In the genomic region with DNA sequence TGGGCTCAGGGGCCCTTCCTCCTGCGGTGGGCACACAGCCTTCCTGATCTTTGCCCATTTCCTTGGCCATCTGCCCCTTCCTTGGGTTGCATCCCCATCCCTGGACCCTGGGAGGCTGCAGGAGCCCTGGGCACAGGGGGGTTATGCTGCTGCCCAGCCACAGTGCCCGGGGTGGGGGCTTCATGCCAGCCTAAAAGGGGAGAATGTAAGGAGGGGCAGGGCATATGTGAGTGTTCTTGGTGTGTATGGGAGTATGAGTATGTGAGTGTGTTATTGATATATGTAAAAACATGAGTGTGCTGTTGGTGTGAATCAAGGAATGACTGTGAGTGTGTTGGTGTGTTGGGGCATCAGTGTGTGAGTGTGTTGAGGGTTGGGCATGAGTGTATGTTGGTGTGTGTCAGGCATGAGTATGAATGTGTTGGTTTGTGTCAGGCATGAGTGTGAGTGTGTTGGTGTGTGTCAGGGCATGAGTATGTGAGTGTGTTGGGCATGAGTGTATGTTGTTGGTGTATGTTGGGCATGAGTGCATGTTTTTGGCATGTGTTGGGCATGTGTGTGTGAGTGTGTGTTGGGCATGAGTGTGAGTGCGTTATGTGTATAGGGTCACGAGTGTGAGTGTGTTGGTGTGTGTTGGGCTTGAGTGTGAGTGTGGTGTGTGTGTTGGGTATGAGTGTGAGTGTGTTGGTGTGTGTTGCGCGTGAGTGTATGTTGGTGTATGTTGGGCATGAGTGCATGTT, we compare ENCODE assay signal across 1 cellular context.
TF ChIP-seq lines count a peak whose summit lies in the region.

No MANE protein-coding gene starts in this region.

TF ChIP-seq in H1, 55 proteins besides CTCF, POLR2A, EP300 and RAD21:
- TF ChIP-seq SIN3A (conservative IDR thresholded peaks at IDR 0.05 in 1 of 2, IDR thresholded peaks at IDR 0.05 in 1 of 2; ENCODE audit: low read depth in 1 of 2, low read length in 2 of 2) (no peak), POU5F1 (IDR thresholded peaks at IDR 0.05; ENCODE audit: low read depth, low read length) (no peak), BRCA1 (IDR thresholded peaks at IDR 0.05; ENCODE audit: low read depth, low read length) (no peak), CHD2 (IDR thresholded peaks at IDR 0.05; ENCODE audit: low read length) (no peak), JUN (IDR thresholded peaks at IDR 0.05; ENCODE audit: low read depth, low read length) (no peak), RBBP5 (IDR thresholded peaks at IDR 0.05; ENCODE audit: borderline replicate concordance, low read depth, low read length) (no peak), KDM5A (IDR thresholded peaks at IDR 0.05; ENCODE audit: low read length) (no peak), TBP (IDR thresholded peaks at IDR 0.05; ENCODE audit: low read depth, low read length) (no peak), BCL11A (IDR thresholded peaks at IDR 0.05; ENCODE audit: low read depth in 2 of 2, low read length in 2 of 2) (no peak), SUZ12 (IDR thresholded peaks at IDR 0.05; ENCODE audit: low read length) (no peak), CTBP2 (IDR thresholded peaks at IDR 0.05; ENCODE audit: borderline replicate concordance, insufficient read depth, insufficient read length, low read length) (no peak), CBX5 (IDR thresholded peaks at IDR 0.05; ENCODE audit: low read depth, low read length) (no peak), TAF7 (optimal IDR thresholded peaks at IDR 0.05; ENCODE audit: borderline replicate concordance, low read depth, low read length) (no peak), SP1 (IDR thresholded peaks at IDR 0.05; ENCODE audit: low read depth, low read length) (no peak), ZNF274 (IDR thresholded peaks at IDR 0.05; ENCODE audit: borderline replicate concordance, extremely low read depth, low read length) (no peak), KDM4A (IDR thresholded peaks at IDR 0.05; ENCODE audit: low read depth, low read length, severe bottlenecking) (no peak), RFX5 (IDR thresholded peaks at IDR 0.05; ENCODE audit: borderline replicate concordance, low read depth, low read length) (no peak)
